ENCODE assay signal across 19 cellular contexts in genomic region chr12:18101043-18101442, GRCh38. TPM values are rescaled to one million over a fixed set of nuclear protein-coding genes. Genes with fewer than 3 reads are reported as not detected.
"Had no signal": no experiment of that assay in that cellular context is flagged by ENCODE, and none has a peak within 500 bp of the region (broad histone marks: within the 10 kb centered on the region; RNA-seq: fewer than 3 reads in every experiment).

No MANE protein-coding gene starts in this region.

- ATAC-seq: activated T-helper 17 cell treated with anti-CD3 and anti-CD28 coated beads, Interleukin-2, amount 50 U/mL, for 72 hours; psoas muscle; right cardiac atrium; stimulated activated naive CD8-positive, alpha-beta T cell treated with anti-CD3 and anti-CD28 coated beads, Interleukin-15, amount 100 ng/mL, for 72 hours; WTC11 had no signal

- DNase-seq: activated CD8-positive, alpha-beta memory T cell treated with anti-CD3 and anti-CD28 coated beads for 24 hours; activated CD8-positive, alpha-beta memory T cell treated with anti-CD3 and anti-CD28 coated beads, Interleukin-2, amount 50 U/mL, for 4 hours; activated T-cell treated with anti-CD3 and anti-CD28 coated beads, Interleukin-2, amount 50 U/mL, for 24 hours; adrenal gland; central memory CD4-positive, alpha-beta T cell; dermis blood vessel endothelial cell; effector CD8-positive, alpha-beta T cell; hypothalamus; ovary; psoas muscle; right cardiac atrium; stimulated activated CD4-positive, alpha-beta T cell treated with anti-CD3 and anti-CD28 coated beads, Interleukin-12 subunit alpha, Interleukin-12 subunit beta, amount 100 ng/mL, for 4 hours; stimulated activated CD4-positive, alpha-beta T cell treated with anti-CD3 and anti-CD28 coated beads, Interleukin-4, amount 100 ng/mL, for 4 hours; stimulated activated naive CD8-positive, alpha-beta T cell treated with anti-CD3 and anti-CD28 coated beads, Interleukin-15, amount 100 ng/mL, for 72 hours; tibial artery had no signal

- H3K9me3 ChIP-seq: adrenal gland, neutrophil, ovary, psoas muscle, tibial artery had no signal

- H3K4me1 ChIP-seq: adrenal gland, psoas muscle had no signal

- H3K4me3 ChIP-seq: adrenal gland, ovary, psoas muscle, tibial artery had no signal

- H3K27me3 ChIP-seq: adrenal gland, neutrophil, ovary, tibial artery had no signal

- H3K36me3 ChIP-seq: adrenal gland, neutrophil, ovary, tibial artery had no signal

- H3K27ac ChIP-seq: adrenal gland, neutrophil, ovary, psoas muscle, tibial artery had no signal

RNA-seq across cellular contexts. Expression of gene RERGL, which starts 11.1 kb away (rescaled TPM):
- total RNA-seq: activated T-helper 17 cell treated with anti-CD3 and anti-CD28 coated beads, Interleukin-2, amount 50 U/mL, for 72 hours; astrocyte; WTC11 had no signal
